In the genomic region with DNA sequence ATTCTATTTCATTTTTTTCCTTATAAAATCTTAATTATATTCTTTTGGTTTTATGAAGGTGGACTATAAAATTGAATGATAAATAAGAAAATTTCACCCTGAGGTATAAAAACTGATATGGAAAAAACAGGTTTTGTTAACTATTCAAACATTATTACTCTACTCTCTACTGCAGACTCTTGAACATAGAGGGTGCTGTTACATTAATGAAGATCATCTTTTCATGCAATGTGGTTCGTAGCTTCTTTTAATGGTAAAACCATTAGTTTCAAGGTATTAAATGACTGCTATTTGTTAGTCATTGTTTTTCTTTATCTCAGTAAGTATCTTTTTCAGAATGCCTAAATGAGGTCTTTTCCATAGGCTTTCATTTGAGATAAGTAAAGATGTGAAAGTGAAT, we compare ENCODE assay signal across 13 cellular contexts.
DNase-seq lines count a peak whose midpoint lies in the region; ATAC-seq and TF ChIP-seq lines count a peak whose summit lies in the region.
"Had no signal": no experiment of that assay in that cellular context is flagged by ENCODE, and none has a peak within 500 bp of the region (broad histone marks: within the 10 kb centered on the region; RNA-seq: fewer than 3 reads in every experiment).

No MANE protein-coding gene starts in this region.

- no peak for ATAC-seq in upper lobe of left lung (ENCODE audit: low FRiP score in 2 of 2)
- ATAC-seq: activated CD8-positive, alpha-beta T cell treated with anti-CD3 and anti-CD28 coated beads, Interleukin-2, amount 10 ng/mL, durations not matched to agents 7 days and 5 days; activated naive CD4-positive, alpha-beta T cell treated with anti-CD3 and anti-CD28 coated beads, Interleukin-2, amount 50 U/mL, for 72 hours had no signal

- in situ Hi-C loops in astrocyte of the spinal cord (cut with HindIII; ENCODE audit: low sequenced_read_pairs), result no loop called here

- TF ChIP-seq CTCF in LNCaP clone FGC (IDR thresholded peaks at IDR 0.05; ENCODE audit: control insufficient read depth, extremely low read depth, insufficient read depth) (peak; percentile 40), astrocyte of the spinal cord (IDR thresholded peaks at IDR 0.05; ENCODE audit: low read depth, low read length) (peak; percentile 36), upper lobe of left lung (IDR thresholded peaks at IDR 0.05) (no peak)

- no peaks in the 10 kb centered on the region for H3K36me3 ChIP-seq in upper lobe of left lung

- DNase-seq in COLO829 (ENCODE audit: low spot score) (peak; percentile 6), LNCaP clone FGC (ENCODE audit: low read depth) (no peak), astrocyte of the spinal cord (ENCODE audit: low read depth, low spot score) (peak; percentile 37), kidney tubule cell (ENCODE audit: low spot score) (peak; percentile 9), upper lobe of left lung (no peak), HT-29 (ENCODE audit: low spot score) (no peak), HEK293T (ENCODE audit: extremely low spot score) (no peak)
- no peak for DNase-seq in stimulated activated CD4-positive, alpha-beta T cell treated with anti-CD3 and anti-CD28 coated beads, Interleukin-15, amount 100 ng/mL, for 24 hours
- DNase-seq: activated CD8-positive, alpha-beta T cell treated with anti-CD3 and anti-CD28 coated beads, Interleukin-2, amount 10 ng/mL, durations not matched to agents 7 days and 5 days; DMS153; NCI-H446 treated with DMSO at 0.1 percent for 48 hours; SW 1271 had no signal

- H3K4me3 ChIP-seq in LNCaP clone FGC (ENCODE audit: low read depth, low read length) (no peak overlapping the region), astrocyte of the spinal cord (ENCODE audit: low read depth, low read length) (no peak overlapping the region), upper lobe of left lung (no peak overlapping the region)

- 45 to 61% methylated on average over 1 of the region's 1 CpG for WGBS in upper lobe of left lung, 2 donors

- no peaks in the 10 kb centered on the region for H3K4me1 ChIP-seq in upper lobe of left lung

- CTCF ChIA-PET in HEK293T (lab: Yijun Ruan, JAX), result interaction anchor here (0.7 kb wide), 1 partner anchor 869 kb away, joined by 4 read pairs; no protein-coding TSS in a partner anchor

- no peaks in the 10 kb centered on the region for H3K27me3 ChIP-seq in upper lobe of left lung

- POLR2A ChIA-PET in HEK293T (lab: Yijun Ruan, JAX), result no interaction called here

- no peak overlapping the region for H3K27ac ChIP-seq in upper lobe of left lung

- no peak for TF ChIP-seq EP300 in upper lobe of left lung (IDR thresholded peaks at IDR 0.05)

- H3K9me3 ChIP-seq in upper lobe of left lung, result no peaks in the 10 kb centered on the region

- TF ChIP-seq POLR2A in upper lobe of left lung (IDR thresholded peaks at IDR 0.05), result no peak

TF ChIP-seq in HEK293T, 16 proteins besides CTCF, POLR2A, EP300 and RAD21:
- TF ChIP-seq SP1 (IDR thresholded peaks at IDR 0.05) (no peak), BHLHE40 (IDR thresholded peaks at IDR 0.05; ENCODE audit: borderline replicate concordance) (no peak), HDGF (IDR thresholded peaks at IDR 0.05; ENCODE audit: borderline replicate concordance) (no peak)

Comparison
In these comparisons a context has a peak if more than half of its experiments do, and no peak if none do; other contexts are left out.
1. DNase-seq: peak in COLO829 (single experiment), astrocyte of the spinal cord (single experiment) and kidney tubule cell (single experiment); none in LNCaP clone FGC (single experiment), upper lobe of left lung (0 of 2), HT-29 (single experiment), stimulated activated CD4-positive, alpha-beta T cell treated with anti-CD3 and anti-CD28 coated beads, Interleukin-15, amount 100 ng/mL, for 24 hours (single experiment) and HEK293T (single experiment).
2. CTCF ChIP-seq: peak in LNCaP clone FGC (single experiment) and astrocyte of the spinal cord (single experiment); none in upper lobe of left lung (0 of 6).